ENCODE assay signal across 2 cellular contexts in the genomic region with DNA sequence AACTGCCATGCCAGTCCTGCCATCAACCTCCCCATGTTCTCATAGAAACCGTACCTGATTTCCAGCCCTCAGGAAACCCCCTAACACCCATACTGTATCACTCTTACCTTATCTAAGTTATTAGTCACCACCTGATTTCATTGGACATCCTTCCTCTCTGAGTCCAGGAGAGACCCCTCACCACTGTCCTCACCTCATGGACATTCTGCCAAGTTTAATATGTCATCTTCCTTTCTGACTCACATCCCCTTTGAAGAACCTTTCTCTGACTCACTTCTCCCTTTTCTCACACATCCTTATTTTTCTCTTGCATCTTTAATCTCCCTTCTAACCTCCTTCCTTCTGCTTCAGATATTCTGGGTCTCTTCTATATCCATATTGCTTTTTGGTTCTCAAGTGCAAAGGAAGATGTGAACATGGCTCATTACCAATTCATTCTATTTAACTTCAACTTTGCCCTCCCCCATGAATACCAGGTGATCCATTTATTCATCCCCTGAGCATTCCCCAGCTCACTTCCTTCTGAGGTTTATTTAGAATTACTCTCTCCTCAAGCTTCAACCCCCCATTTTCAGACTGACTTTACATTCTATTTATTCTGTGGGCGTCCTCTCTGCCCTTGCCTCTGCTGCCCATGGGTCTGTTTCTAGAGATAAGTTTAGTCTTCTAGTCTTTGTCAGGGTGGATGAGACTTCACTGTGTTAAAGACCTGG.
TF ChIP-seq lines count a peak whose summit lies in the region.

No MANE protein-coding gene starts in this region.

TF ChIP-seq in GM23338, 12 proteins besides CTCF, POLR2A, EP300 and RAD21 (continued from another document and continues in another):
- TF ChIP-seq REST (IDR thresholded peaks at IDR 0.05; ENCODE audit: unreplicated experiment) (no peak), ZNF114 (CRISPR knock-in tag; IDR thresholded peaks at IDR 0.05) (no peak), JUNB (IDR thresholded peaks at IDR 0.05; ENCODE audit: unreplicated experiment) (no peak), ETS1 (IDR thresholded peaks at IDR 0.05) (no peak), EZH2phosphoT487 (IDR thresholded peaks at IDR 0.05; ENCODE audit: unreplicated experiment) (no peak), EZH2 (IDR thresholded peaks at IDR 0.05; ENCODE audit: low read depth, unreplicated experiment) (no peak), NANOG (IDR thresholded peaks at IDR 0.05; ENCODE audit: borderline replicate concordance) (no peak)
- TF ChIP-seq, protein P1, sequence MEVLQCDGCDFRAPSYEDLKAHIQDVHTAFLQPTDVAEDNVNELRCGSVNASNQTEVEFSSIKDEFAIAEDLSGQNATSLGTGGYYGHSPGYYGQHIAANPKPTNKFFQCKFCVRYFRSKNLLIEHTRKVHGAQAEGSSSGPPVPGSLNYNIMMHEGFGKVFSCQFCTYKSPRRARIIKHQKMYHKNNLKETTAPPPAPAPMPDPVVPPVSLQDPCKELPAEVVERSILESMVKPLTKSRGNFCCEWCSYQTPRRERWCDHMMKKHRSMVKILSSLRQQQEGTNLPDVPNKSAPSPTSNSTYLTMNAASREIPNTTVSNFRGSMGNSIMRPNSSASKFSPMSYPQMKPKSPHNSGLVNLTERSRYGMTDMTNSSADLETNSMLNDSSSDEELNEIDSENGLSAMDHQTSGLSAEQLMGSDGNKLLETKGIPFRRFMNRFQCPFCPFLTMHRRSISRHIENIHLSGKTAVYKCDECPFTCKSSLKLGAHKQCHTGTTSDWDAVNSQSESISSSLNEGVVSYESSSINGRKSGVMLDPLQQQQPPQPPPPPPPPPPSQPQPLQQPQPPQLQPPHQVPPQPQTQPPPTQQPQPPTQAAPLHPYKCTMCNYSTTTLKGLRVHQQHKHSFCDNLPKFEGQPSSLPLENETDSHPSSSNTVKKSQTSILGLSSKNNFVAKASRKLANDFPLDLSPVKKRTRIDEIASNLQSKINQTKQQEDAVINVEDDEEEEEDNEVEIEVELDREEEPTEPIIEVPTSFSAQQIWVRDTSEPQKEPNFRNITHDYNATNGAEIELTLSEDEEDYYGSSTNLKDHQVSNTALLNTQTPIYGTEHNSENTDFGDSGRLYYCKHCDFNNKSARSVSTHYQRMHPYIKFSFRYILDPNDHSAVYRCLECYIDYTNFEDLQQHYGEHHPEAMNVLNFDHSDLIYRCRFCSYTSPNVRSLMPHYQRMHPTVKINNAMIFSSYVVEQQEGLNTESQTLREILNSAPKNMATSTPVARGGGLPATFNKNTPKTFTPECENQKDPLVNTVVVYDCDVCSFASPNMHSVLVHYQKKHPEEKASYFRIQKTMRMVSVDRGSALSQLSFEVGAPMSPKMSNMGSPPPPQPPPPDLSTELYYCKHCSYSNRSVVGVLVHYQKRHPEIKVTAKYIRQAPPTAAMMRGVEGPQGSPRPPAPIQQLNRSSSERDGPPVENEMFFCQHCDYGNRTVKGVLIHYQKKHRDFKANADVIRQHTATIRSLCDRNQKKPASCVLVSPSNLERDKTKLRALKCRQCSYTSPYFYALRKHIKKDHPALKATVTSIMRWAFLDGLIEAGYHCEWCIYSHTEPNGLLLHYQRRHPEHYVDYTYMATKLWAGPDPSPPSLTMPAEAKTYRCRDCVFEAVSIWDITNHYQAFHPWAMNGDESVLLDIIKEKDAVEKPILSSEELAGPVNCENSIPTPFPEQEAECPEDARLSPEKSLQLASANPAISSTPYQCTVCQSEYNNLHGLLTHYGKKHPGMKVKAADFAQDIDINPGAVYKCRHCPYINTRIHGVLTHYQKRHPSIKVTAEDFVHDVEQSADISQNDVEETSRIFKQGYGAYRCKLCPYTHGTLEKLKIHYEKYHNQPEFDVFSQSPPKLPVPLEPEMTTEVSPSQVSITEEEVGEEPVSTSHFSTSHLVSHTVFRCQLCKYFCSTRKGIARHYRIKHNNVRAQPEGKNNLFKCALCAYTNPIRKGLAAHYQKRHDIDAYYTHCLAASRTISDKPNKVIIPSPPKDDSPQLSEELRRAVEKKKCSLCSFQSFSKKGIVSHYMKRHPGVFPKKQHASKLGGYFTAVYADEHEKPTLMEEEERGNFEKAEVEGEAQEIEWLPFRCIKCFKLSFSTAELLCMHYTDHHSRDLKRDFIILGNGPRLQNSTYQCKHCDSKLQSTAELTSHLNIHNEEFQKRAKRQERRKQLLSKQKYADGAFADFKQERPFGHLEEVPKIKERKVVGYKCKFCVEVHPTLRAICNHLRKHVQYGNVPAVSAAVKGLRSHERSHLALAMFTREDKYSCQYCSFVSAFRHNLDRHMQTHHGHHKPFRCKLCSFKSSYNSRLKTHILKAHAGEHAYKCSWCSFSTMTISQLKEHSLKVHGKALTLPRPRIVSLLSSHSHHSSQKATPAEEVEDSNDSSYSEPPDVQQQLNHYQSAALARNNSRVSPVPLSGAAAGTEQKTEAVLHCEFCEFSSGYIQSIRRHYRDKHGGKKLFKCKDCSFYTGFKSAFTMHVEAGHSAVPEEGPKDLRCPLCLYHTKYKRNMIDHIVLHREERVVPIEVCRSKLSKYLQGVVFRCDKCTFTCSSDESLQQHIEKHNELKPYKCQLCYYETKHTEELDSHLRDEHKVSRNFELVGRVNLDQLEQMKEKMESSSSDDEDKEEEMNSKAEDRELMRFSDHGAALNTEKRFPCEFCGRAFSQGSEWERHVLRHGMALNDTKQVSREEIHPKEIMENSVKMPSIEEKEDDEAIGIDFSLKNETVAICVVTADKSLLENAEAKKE (CRISPR knock-in tag; IDR thresholded peaks at IDR 0.05), result no peak

TF ChIP-seq in HepG2, 621 proteins besides CTCF, POLR2A, EP300 and RAD21 (continued from another document):
- TF ChIP-seq, protein P2, sequence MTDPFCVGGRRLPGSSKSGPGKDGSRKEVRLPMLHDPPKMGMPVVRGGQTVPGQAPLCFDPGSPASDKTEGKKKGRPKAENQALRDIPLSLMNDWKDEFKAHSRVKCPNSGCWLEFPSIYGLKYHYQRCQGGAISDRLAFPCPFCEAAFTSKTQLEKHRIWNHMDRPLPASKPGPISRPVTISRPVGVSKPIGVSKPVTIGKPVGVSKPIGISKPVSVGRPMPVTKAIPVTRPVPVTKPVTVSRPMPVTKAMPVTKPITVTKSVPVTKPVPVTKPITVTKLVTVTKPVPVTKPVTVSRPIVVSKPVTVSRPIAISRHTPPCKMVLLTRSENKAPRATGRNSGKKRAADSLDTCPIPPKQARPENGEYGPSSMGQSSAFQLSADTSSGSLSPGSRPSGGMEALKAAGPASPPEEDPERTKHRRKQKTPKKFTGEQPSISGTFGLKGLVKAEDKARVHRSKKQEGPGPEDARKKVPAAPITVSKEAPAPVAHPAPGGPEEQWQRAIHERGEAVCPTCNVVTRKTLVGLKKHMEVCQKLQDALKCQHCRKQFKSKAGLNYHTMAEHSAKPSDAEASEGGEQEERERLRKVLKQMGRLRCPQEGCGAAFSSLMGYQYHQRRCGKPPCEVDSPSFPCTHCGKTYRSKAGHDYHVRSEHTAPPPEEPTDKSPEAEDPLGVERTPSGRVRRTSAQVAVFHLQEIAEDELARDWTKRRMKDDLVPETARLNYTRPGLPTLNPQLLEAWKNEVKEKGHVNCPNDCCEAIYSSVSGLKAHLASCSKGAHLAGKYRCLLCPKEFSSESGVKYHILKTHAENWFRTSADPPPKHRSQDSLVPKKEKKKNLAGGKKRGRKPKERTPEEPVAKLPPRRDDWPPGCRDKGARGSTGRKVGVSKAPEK (CRISPR knock-in tag; IDR thresholded peaks at IDR 0.05; ENCODE audit: borderline replicate concordance), result no peak
- TF ChIP-seq ZNF615 (CRISPR knock-in tag; IDR thresholded peaks at IDR 0.05; ENCODE audit: borderline replicate concordance) (no peak), ZNF451 (CRISPR knock-in tag; IDR thresholded peaks at IDR 0.05) (no peak), ZMAT3 (CRISPR knock-in tag; conservative IDR thresholded peaks at IDR 0.05) (no peak), ZNF589 (CRISPR knock-in tag; conservative IDR thresholded peaks at IDR 0.05) (no peak), ZFX (CRISPR knock-in tag; IDR thresholded peaks at IDR 0.05; ENCODE audit: low read depth) (no peak), POLR2G (IDR thresholded peaks at IDR 0.05; ENCODE audit: low read depth, low read length) (no peak), MXI1 (IDR thresholded peaks at IDR 0.05; ENCODE audit: borderline replicate concordance, low read depth, low read length) (no peak), SALL1 (CRISPR knock-in tag; IDR thresholded peaks at IDR 0.05) (no peak), KLF13 (CRISPR knock-in tag; IDR thresholded peaks at IDR 0.05) (no peak)
- TF ChIP-seq, protein P3, sequence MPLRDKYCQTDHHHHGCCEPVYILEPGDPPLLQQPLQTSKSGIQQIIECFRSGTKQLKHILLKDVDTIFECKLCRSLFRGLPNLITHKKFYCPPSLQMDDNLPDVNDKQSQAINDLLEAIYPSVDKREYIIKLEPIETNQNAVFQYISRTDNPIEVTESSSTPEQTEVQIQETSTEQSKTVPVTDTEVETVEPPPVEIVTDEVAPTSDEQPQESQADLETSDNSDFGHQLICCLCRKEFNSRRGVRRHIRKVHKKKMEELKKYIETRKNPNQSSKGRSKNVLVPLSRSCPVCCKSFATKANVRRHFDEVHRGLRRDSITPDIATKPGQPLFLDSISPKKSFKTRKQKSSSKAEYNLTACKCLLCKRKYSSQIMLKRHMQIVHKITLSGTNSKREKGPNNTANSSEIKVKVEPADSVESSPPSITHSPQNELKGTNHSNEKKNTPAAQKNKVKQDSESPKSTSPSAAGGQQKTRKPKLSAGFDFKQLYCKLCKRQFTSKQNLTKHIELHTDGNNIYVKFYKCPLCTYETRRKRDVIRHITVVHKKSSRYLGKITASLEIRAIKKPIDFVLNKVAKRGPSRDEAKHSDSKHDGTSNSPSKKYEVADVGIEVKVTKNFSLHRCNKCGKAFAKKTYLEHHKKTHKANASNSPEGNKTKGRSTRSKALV (CRISPR knock-in tag; IDR thresholded peaks at IDR 0.05), result no peak
- TF ChIP-seq, protein P4, sequence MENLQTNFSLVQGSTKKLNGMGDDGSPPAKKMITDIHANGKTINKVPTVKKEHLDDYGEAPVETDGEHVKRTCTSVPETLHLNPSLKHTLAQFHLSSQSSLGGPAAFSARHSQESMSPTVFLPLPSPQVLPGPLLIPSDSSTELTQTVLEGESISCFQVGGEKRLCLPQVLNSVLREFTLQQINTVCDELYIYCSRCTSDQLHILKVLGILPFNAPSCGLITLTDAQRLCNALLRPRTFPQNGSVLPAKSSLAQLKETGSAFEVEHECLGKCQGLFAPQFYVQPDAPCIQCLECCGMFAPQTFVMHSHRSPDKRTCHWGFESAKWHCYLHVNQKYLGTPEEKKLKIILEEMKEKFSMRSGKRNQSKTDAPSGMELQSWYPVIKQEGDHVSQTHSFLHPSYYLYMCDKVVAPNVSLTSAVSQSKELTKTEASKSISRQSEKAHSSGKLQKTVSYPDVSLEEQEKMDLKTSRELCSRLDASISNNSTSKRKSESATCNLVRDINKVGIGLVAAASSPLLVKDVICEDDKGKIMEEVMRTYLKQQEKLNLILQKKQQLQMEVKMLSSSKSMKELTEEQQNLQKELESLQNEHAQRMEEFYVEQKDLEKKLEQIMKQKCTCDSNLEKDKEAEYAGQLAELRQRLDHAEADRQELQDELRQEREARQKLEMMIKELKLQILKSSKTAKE (CRISPR knock-in tag; IDR thresholded peaks at IDR 0.05; ENCODE audit: borderline replicate concordance), result no peak
